Comparison of ENCODE assay signal across 9 cellular contexts in the genomic region with DNA sequence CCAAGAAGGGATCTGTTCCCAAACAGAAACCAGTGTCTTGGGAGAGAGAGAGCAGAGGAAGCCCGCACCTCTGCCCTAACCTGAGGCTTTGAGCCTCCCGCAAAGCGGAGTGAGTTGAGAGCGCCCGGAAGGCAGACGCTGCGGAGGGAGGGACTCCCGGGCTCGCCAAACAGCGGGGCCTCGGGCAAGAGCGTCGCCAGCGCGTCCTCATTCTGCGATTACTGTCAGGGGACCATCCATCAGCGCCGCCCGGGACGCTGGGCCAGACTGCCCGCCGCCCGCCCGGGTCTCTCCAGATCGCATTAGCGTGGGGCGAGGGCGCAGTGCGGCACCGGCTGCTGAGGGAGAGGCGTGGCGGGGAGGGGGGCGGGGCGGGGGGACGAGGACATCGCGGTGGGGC. TPM values are rescaled to one million over a fixed set of nuclear protein-coding genes. Genes with fewer than 3 reads are reported as not detected.
DNase-seq lines count a peak whose midpoint lies in the region; ATAC-seq, FAIRE-seq and TF ChIP-seq lines count a peak whose summit lies in the region.
"Not testable (repeated sequence)": the region's sequence is repeated elsewhere in the genome, so short reads cannot be mapped to it uniquely, and the experiment has no call there.
"Had no signal": no experiment of that assay in that cellular context is flagged by ENCODE, and none has a peak within 500 bp of the region (broad histone marks: within the 10 kb centered on the region; RNA-seq: fewer than 3 reads in every experiment).

No MANE protein-coding gene starts in this region.

- not testable (repeated sequence) for H3K27ac ChIP-seq in astrocyte (ENCODE audit: low read depth, low read length); neural cell (ENCODE audit: low read length)
- H3K27ac ChIP-seq in gastroesophageal sphincter, result peak overlapping the region in 1 of 4 donors; percentile 45

- ATAC-seq in gastroesophageal sphincter; stimulated activated effector memory CD8-positive, alpha-beta T cell treated with anti-CD3 and anti-CD28 coated beads, Interleukin-12 subunit alpha, Interleukin-12 subunit beta, amount 100 ng/mL, for 72 hours: not testable (repeated sequence)

- DNase-seq in AG10803 (ENCODE audit: low read depth); activated CD4-positive, alpha-beta memory T cell treated with anti-CD3 and anti-CD28 coated beads for 36 hours; astrocyte (ENCODE audit: low read depth); stimulated activated effector memory CD8-positive, alpha-beta T cell treated with anti-CD3 and anti-CD28 coated beads, Interleukin-12 subunit alpha, Interleukin-12 subunit beta, amount 100 ng/mL, for 72 hours (ENCODE audit: low spot score in 2 of 2): not testable (repeated sequence)
- DNase-seq in H7 (peak; percentile 50), NCI-H748 (lab: John Stamatoyannopoulos, UW; ENCODE audit: unreplicated experiment) (peak; percentile 56)

- not testable (repeated sequence) for H2AFZ ChIP-seq in astrocyte (ENCODE audit: low read depth, low read length); neural cell (ENCODE audit: low read depth, low read length)

- WGBS in gastroesophageal sphincter (ENCODE audit: low coverage in 1 of 2), 2 donors, result no CpG with 5 or more reads among the region's 37 CpGs

- intact Hi-C loops in activated CD4-positive, alpha-beta memory T cell treated with anti-CD3 and anti-CD28 coated beads for 36 hours (cut with micrococcal nuclease), result not testable (repeated sequence)

- not testable (repeated sequence) for H4K20me1 ChIP-seq in astrocyte (ENCODE audit: insufficient read depth, low read length); neural cell (ENCODE audit: insufficient read depth)

- not testable (repeated sequence) for H3K36me3 Mint-ChIP-seq in activated CD4-positive, alpha-beta memory T cell treated with anti-CD3 and anti-CD28 coated beads for 36 hours; astrocyte (ENCODE audit: low read depth, unreplicated experiment); stimulated activated effector memory CD8-positive, alpha-beta T cell treated with anti-CD3 and anti-CD28 coated beads, Interleukin-12 subunit alpha, Interleukin-12 subunit beta, amount 100 ng/mL, for 72 hours

- not testable (repeated sequence) for H3K4me1 ChIP-seq in astrocyte (ENCODE audit: insufficient read depth, low read length); gastroesophageal sphincter

- H3K9me3 Mint-ChIP-seq in activated CD4-positive, alpha-beta memory T cell treated with anti-CD3 and anti-CD28 coated beads for 36 hours; stimulated activated effector memory CD8-positive, alpha-beta T cell treated with anti-CD3 and anti-CD28 coated beads, Interleukin-12 subunit alpha, Interleukin-12 subunit beta, amount 100 ng/mL, for 72 hours: not testable (repeated sequence)
- H3K9me3 Mint-ChIP-seq in astrocyte (ENCODE audit: unreplicated experiment), result peaks cover 14% of the 10 kb centered on the region

- H3K4me3 Mint-ChIP-seq in activated CD4-positive, alpha-beta memory T cell treated with anti-CD3 and anti-CD28 coated beads for 36 hours, result peak overlapping the region; percentile 29
- H3K4me3 Mint-ChIP-seq in astrocyte (ENCODE audit: unreplicated experiment), result peak overlapping the region; percentile 40
- H3K4me3 Mint-ChIP-seq in stimulated activated effector memory CD8-positive, alpha-beta T cell treated with anti-CD3 and anti-CD28 coated beads, Interleukin-12 subunit alpha, Interleukin-12 subunit beta, amount 100 ng/mL, for 72 hours, result peak overlapping the region; percentile 63

- H3K4me2 ChIP-seq in astrocyte (ENCODE audit: low read length); neural cell (ENCODE audit: low read length): not testable (repeated sequence)

- H3K9me3 ChIP-seq in astrocyte (ENCODE audit: insufficient read depth, low read depth, low read length); gastroesophageal sphincter; neural cell (ENCODE audit: low read length): not testable (repeated sequence)

- H3K4me3 ChIP-seq in AG10803 (ENCODE audit: low read length) (peak overlapping the region; percentile 30), H7 (ENCODE audit: insufficient read depth, low read depth, low read length) (peak overlapping the region; percentile 10; the same call in 1 of the 2 replicates), gastroesophageal sphincter (peak overlapping the region; percentile 21 to 49), neural cell (ENCODE audit: low read length) (peak overlapping the region; percentile 37)
- H3K4me3 ChIP-seq in astrocyte (ENCODE audit: insufficient read depth, low read depth, low read length), result not testable (repeated sequence)

- peaks cover 47% of the 10 kb centered on the region for H3K27me3 Mint-ChIP-seq in activated CD4-positive, alpha-beta memory T cell treated with anti-CD3 and anti-CD28 coated beads for 36 hours
- H3K27me3 Mint-ChIP-seq in astrocyte (ENCODE audit: low read depth, unreplicated experiment), result peaks cover 95% of the 10 kb centered on the region

- POLR2A ChIA-PET in activated CD4-positive, alpha-beta memory T cell treated with anti-CD3 and anti-CD28 coated beads for 36 hours (lab: Charles Lee), result not testable (repeated sequence)

- not testable (repeated sequence) for H3K9ac ChIP-seq in astrocyte (ENCODE audit: low read length); neural cell (ENCODE audit: low read length)

- H3K9me2 ChIP-seq in neural cell (ENCODE audit: insufficient read depth, low read length), result not testable (repeated sequence)

- TF ChIP-seq POLR2A in gastroesophageal sphincter (IDR thresholded peaks at IDR 0.05), result not testable (repeated sequence)

- H3K4me1 Mint-ChIP-seq in activated CD4-positive, alpha-beta memory T cell treated with anti-CD3 and anti-CD28 coated beads for 36 hours (ENCODE audit: low read depth); astrocyte (ENCODE audit: low read depth, unreplicated experiment); stimulated activated effector memory CD8-positive, alpha-beta T cell treated with anti-CD3 and anti-CD28 coated beads, Interleukin-12 subunit alpha, Interleukin-12 subunit beta, amount 100 ng/mL, for 72 hours: not testable (repeated sequence)

- not testable (repeated sequence) for H3K79me2 ChIP-seq in astrocyte (ENCODE audit: insufficient read depth, low read length); neural cell (replicated peaks; ENCODE audit: insufficient read depth, low read length)

- H3K36me3 ChIP-seq in H7 (replicated peaks; ENCODE audit: control insufficient read depth, insufficient read depth, low read length); astrocyte (ENCODE audit: insufficient read depth, low read length); gastroesophageal sphincter; neural cell (ENCODE audit: insufficient read depth, low read length): not testable (repeated sequence)

- CTCF ChIA-PET in activated CD4-positive, alpha-beta memory T cell treated with anti-CD3 and anti-CD28 coated beads for 36 hours (lab: Charles Lee), result interaction anchor here (0.6 kb wide), 1 partner anchor 1807 kb away, joined by 3 read pairs; no protein-coding TSS in a partner anchor

- H3F3A ChIP-seq in neural cell (ENCODE audit: insufficient read depth, low read length, poor library complexity, severe bottlenecking), result not testable (repeated sequence)

- H3K27me3 ChIP-seq in H7 (ENCODE audit: control insufficient read depth, insufficient read depth, low read length) (peaks cover 71% of the 10 kb centered on the region), neural cell (ENCODE audit: insufficient read depth, low read depth, low read length) (peaks cover 53% of the 10 kb centered on the region)
- not testable (repeated sequence) for H3K27me3 ChIP-seq in astrocyte (ENCODE audit: insufficient read depth, low read length); gastroesophageal sphincter

- TF ChIP-seq RAD21 in neural cell (conservative IDR thresholded peaks at IDR 0.05), result not testable (repeated sequence)

- TF ChIP-seq EP300 in gastroesophageal sphincter (IDR thresholded peaks at IDR 0.05); neural cell (conservative IDR thresholded peaks at IDR 0.05; ENCODE audit: poor library complexity, severe bottlenecking): not testable (repeated sequence)

- TF ChIP-seq CTCF in AG10803 (conservative IDR thresholded peaks at IDR 0.05; ENCODE audit: low read length); astrocyte (IDR thresholded peaks at IDR 0.05; ENCODE audit: insufficient read depth, low read depth, low read length); gastroesophageal sphincter (IDR thresholded peaks at IDR 0.05); neural cell (IDR thresholded peaks at IDR 0.05; ENCODE audit: poor library complexity, severe bottlenecking): not testable (repeated sequence)

- H3K27ac Mint-ChIP-seq in activated CD4-positive, alpha-beta memory T cell treated with anti-CD3 and anti-CD28 coated beads for 36 hours; astrocyte (ENCODE audit: unreplicated experiment); stimulated activated effector memory CD8-positive, alpha-beta T cell treated with anti-CD3 and anti-CD28 coated beads, Interleukin-12 subunit alpha, Interleukin-12 subunit beta, amount 100 ng/mL, for 72 hours: not testable (repeated sequence)

- not testable (repeated sequence) for FAIRE-seq in astrocyte (lab: Jason Lieb, UNC)

RNA-seq across cellular contexts. Expression of gene HOXC4, which starts 36.7 kb away (rescaled TPM):
- total RNA-seq in H7 (2014; rRNA removed; shearing (Covaris generic)), result not detected in 2 replicates
- total RNA-seq in activated CD4-positive, alpha-beta memory T cell treated with anti-CD3 and anti-CD28 coated beads for 36 hours, result under 1 TPM in 1 of 2 experiments, not detected in 1; 0.17 TPM
- total RNA-seq in astrocyte (not detected in 2 replicates), gastroesophageal sphincter (1 to 10 TPM in 3 of 4 donors, under 1 TPM in 1; 0.69 to 5.7 (median 2.7) TPM)
- polyA plus RNA-seq in neural cell, result not detected in 2 replicates
- not detected in 2 replicates for polyA minus RNA-seq in neural cell

RNA-seq across cellular contexts. Expression of gene HOXC5, which starts 57.5 kb away (rescaled TPM):
- not detected in 2 replicates for total RNA-seq in H7 (2014; rRNA removed; shearing (Covaris generic))
- not detected for total RNA-seq in activated CD4-positive, alpha-beta memory T cell treated with anti-CD3 and anti-CD28 coated beads for 36 hours
- total RNA-seq in astrocyte, result not detected in 2 replicates
- total RNA-seq in gastroesophageal sphincter, result 1 to 10 TPM in 2 of 4 donors, under 1 TPM in 1, not detected in 1; 0.31 to 3.3 (median 1.3) TPM
- polyA plus RNA-seq in neural cell, result not detected in 2 replicates
- polyA minus RNA-seq in neural cell, result not detected in 2 replicates
- total RNA-seq: SJCRH30 had no signal
